ENCODE assay signal across 8 cellular contexts in genomic region chr16:27549857-27550581, GRCh38. TPM values are rescaled to one million over a fixed set of nuclear protein-coding genes. Genes with fewer than 3 reads are reported as not detected.
A peak's percentile ranks its signal among the peaks of the same experiment; 100 is the strongest.
DNase-seq lines count a peak whose midpoint lies in the region; ATAC-seq and TF ChIP-seq lines count a peak whose summit lies in the region.

Gene GTF3C1, minus strand, starts transcription at chr16:27549913. Its CDS starts 23 bp downstream, at chr16:27549890.
Gene KATNIP, plus strand, starts transcription at chr16:27550144. Its CDS starts 27 bp downstream, at chr16:27550171.

- ATAC-seq in HG03439 (IDR thresholded peaks at IDR 0.05; ENCODE audit: unreplicated experiment) = peak; percentile 96

- no peaks in the 10 kb centered on the region for H3K9me3 Mint-ChIP-seq in chondrocyte (ENCODE audit: low read depth)

- peak; percentile 93 to 94 for DNase-seq in AML-193 (lab: John Stamatoyannopoulos, UW)
- peak; percentile 98 for DNase-seq in NCI-H510A treated with DMSO at 0.1 percent for 48 hours (lab: John Stamatoyannopoulos, UW)
- DNase-seq in activated CD4-positive, alpha-beta T cell treated with anti-CD3 and anti-CD28 coated beads for 24 hours (ENCODE audit: low read depth in 2 of 2) = peak; percentile 100
- peak; percentile 100 for DNase-seq in chondrocyte (ENCODE audit: low spot score)
- peak; percentile 97 for DNase-seq in kidney glomerular epithelial cell (lab: John Stamatoyannopoulos, UW)
- DNase-seq in stimulated activated CD4-positive, alpha-beta T cell treated with anti-CD3 and anti-CD28 coated beads, Interleukin-1b, Interleukin-23, amount 100 ng/mL, for 24 hours (ENCODE audit: low read depth in 4 of 4, low spot score in 1 of 4) = peak; percentile 100

- peaks cover 4% of the 10 kb centered on the region for H3K36me3 Mint-ChIP-seq in chondrocyte (ENCODE audit: low read depth)

- TF ChIP-seq CTCF in chondrocyte (IDR thresholded peaks at IDR 0.05) = no peak

- H3K27me3 Mint-ChIP-seq in chondrocyte (ENCODE audit: low read depth) = no peaks in the 10 kb centered on the region

- H3K4me1 Mint-ChIP-seq in chondrocyte (ENCODE audit: low read depth) = peaks cover 41% of the 10 kb centered on the region

- peak; percentile 70 for TF ChIP-seq POLR2A in GM19193 (IDR thresholded peaks at IDR 0.05; ENCODE audit: extremely low read depth, insufficient read depth, insufficient read length)

- H3K27ac Mint-ChIP-seq in chondrocyte (ENCODE audit: unreplicated experiment) = peak within 1 kb of the TSS; percentile 99

- peak within 1 kb of the TSS; percentile 99 for H3K4me3 Mint-ChIP-seq in chondrocyte (ENCODE audit: unreplicated experiment)

RNA-seq across cellular contexts. Expression of gene GTF3C1, which starts in this region (rescaled TPM):
- total RNA-seq in chondrocyte = 68.8 to 104 TPM (median 69.2 TPM) in 3 replicates

RNA-seq across cellular contexts. Expression of gene KATNIP, which starts in this region (rescaled TPM):
- total RNA-seq in chondrocyte = 20.5 to 25.3 TPM (median 23.2 TPM) in 3 replicates

Comparison
In these comparisons a context has a peak if more than half of its experiments do, and no peak if none do; other contexts are left out.
1. Peak in every context shown above with its lines: DNase-seq and ATAC-seq.